Comparison of ENCODE assay signal across 12 cellular contexts in the genomic region with DNA sequence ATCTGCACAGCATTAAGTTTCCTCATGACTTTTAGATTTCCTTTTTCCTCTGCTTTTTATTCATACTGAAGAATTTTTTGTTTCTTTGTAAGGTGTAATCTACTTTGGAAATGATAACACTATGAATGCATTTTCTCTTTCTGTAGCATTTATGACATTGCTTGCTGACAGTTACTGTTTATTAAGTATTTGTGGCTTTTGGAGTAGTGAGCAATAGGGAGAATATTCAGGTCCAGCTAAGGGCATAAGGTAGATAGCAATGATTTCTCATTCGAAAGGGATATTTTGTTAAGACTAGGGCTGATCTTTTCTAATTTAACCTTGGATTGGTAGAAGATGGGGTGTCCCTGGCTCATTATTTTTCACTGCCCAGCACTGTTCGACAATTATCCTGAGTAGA.
DNase-seq lines count a peak whose midpoint lies in the region; ATAC-seq and TF ChIP-seq lines count a peak whose summit lies in the region.
"Had no signal": no experiment of that assay in that cellular context is flagged by ENCODE, and none has a peak within 500 bp of the region (broad histone marks: within the 10 kb centered on the region; RNA-seq: fewer than 3 reads in every experiment).

No MANE protein-coding gene starts in this region.

- H3K27me3 Mint-ChIP-seq in central memory CD8-positive, alpha-beta T cell: no peaks in the 10 kb centered on the region
- no peaks in the 10 kb centered on the region for H3K27me3 Mint-ChIP-seq in neural progenitor cell (ENCODE audit: insufficient read depth, low read depth)

- no peak for TF ChIP-seq CTCF in neural progenitor cell (IDR thresholded peaks at IDR 0.05)

- H3K36me3 Mint-ChIP-seq in central memory CD8-positive, alpha-beta T cell (ENCODE audit: insufficient read depth): peaks cover 51% of the 10 kb centered on the region
- peaks cover 18% of the 10 kb centered on the region for H3K36me3 Mint-ChIP-seq in neural progenitor cell

- H2AFZ ChIP-seq in neural progenitor cell (replicated peaks): no peak overlapping the region

- no peaks in the 10 kb centered on the region for H3K27me3 ChIP-seq in neural progenitor cell

- peaks cover 46% of the 10 kb centered on the region for H3F3A ChIP-seq in neural progenitor cell (ENCODE audit: low read depth)

- H3K27ac ChIP-seq in SK-N-MC (peak overlapping the region; percentile 84; the same call in 1 of the 2 replicates), neural progenitor cell (peak overlapping the region; percentile 85)
- H3K27ac ChIP-seq: C4-2B had no signal

- no peak for ATAC-seq in central memory CD8-positive, alpha-beta T cell (replicated peaks; ENCODE audit: extremely low read depth, poor library complexity, severe bottlenecking)
- no peak for ATAC-seq in HG02588 (IDR thresholded peaks at IDR 0.05; ENCODE audit: unreplicated experiment)
- ATAC-seq: HCT116 had no signal

- no peak overlapping the region for H3K4me2 ChIP-seq in neural progenitor cell

- H3K9me3 Mint-ChIP-seq in central memory CD8-positive, alpha-beta T cell: no peaks in the 10 kb centered on the region
- H3K9me3 Mint-ChIP-seq in neural progenitor cell: no peaks in the 10 kb centered on the region

- H3K9me3 ChIP-seq in SK-N-MC (ENCODE audit: low read depth, low read length): no peaks in the 10 kb centered on the region
- H3K9me3 ChIP-seq in neural progenitor cell (ENCODE audit: low read depth): no peaks in the 10 kb centered on the region

- peaks cover 43% of the 10 kb centered on the region for H3K4me1 Mint-ChIP-seq in central memory CD8-positive, alpha-beta T cell
- H3K4me1 Mint-ChIP-seq in neural progenitor cell: peaks cover 30% of the 10 kb centered on the region

- H3K4me1 ChIP-seq in neural progenitor cell: peaks cover 44% of the 10 kb centered on the region

- H3K36me3 ChIP-seq in SK-N-MC (ENCODE audit: insufficient read depth, low read length): peaks cover 84% of the 10 kb centered on the region
- H3K36me3 ChIP-seq in neural progenitor cell: peaks cover 24% of the 10 kb centered on the region

- intact Hi-C loops in posterior vena cava (cut with DNase I): no loop called here

- H3K4me3 ChIP-seq in SK-N-MC: no peak overlapping the region
- no peak overlapping the region for H3K4me3 ChIP-seq in neural progenitor cell

- DNase-seq in EL (peak; percentile 32), SK-N-MC (ENCODE audit: low read depth, low spot score) (no peak), neural progenitor cell (ENCODE audit: low spot score) (no peak), NCI-H2081 treated with DMSO at 0.1 percent for 48 hours (lab: John Stamatoyannopoulos, UW) (no peak), posterior vena cava (ENCODE audit: low spot score) (no peak), 8988T (no peak)
- no peak for DNase-seq in central memory CD8-positive, alpha-beta T cell (ENCODE audit: low spot score in 2 of 2)
- DNase-seq: activated T-cell treated with anti-CD3 and anti-CD28 coated beads, Interleukin-2, amount 50 U/mL, for 1 hour; GF-D8 had no signal

- H3K9ac ChIP-seq in SK-N-MC (ENCODE audit: insufficient read length): no peak overlapping the region
- H3K9ac ChIP-seq in neural progenitor cell: no peak overlapping the region

- peaks cover 54% of the 10 kb centered on the region for H4K20me1 ChIP-seq in neural progenitor cell (ENCODE audit: low read depth)

- H3K4me3 Mint-ChIP-seq in central memory CD8-positive, alpha-beta T cell: no peak overlapping the region
- H3K4me3 Mint-ChIP-seq in neural progenitor cell: no peak overlapping the region

- H3K27ac Mint-ChIP-seq in central memory CD8-positive, alpha-beta T cell (ENCODE audit: low read depth): peak overlapping the region; percentile 83
- peak overlapping the region; percentile 28 for H3K27ac Mint-ChIP-seq in neural progenitor cell

- H3K79me2 ChIP-seq in neural progenitor cell (ENCODE audit: low read depth): peaks cover 75% of the 10 kb centered on the region
